Comparison of ENCODE assay signal across 17 cellular contexts in genomic region chr18:32310119-32310518, GRCh38.
DNase-seq lines count a peak whose midpoint lies in the region; ATAC-seq and TF ChIP-seq lines count a peak whose summit lies in the region.
"Had no signal": no experiment of that assay in that cellular context is flagged by ENCODE, and none has a peak within 500 bp of the region (broad histone marks: within the 10 kb centered on the region; RNA-seq: fewer than 3 reads in every experiment).

No MANE protein-coding gene starts in this region.

- H3K27me3 ChIP-seq in breast epithelium (no peaks in the 10 kb centered on the region), esophagus squamous epithelium (no peaks in the 10 kb centered on the region), transverse colon (no peaks in the 10 kb centered on the region), GM23338 (ENCODE audit: insufficient read depth) (no peaks in the 10 kb centered on the region)
- H3K27me3 ChIP-seq: body of pancreas, SJCRH30 had no signal

- H3K4me3 Mint-ChIP-seq in MCF 10A (ENCODE audit: unreplicated experiment) (no peak overlapping the region), GM23338 (no peak overlapping the region)
- no peak overlapping the region for H3K4me3 Mint-ChIP-seq in effector memory CD8-positive, alpha-beta T cell
- H3K4me3 Mint-ChIP-seq: activated CD8-positive, alpha-beta T cell treated with anti-CD3 and anti-CD28 coated beads for 36 hours had no signal

- H3K36me3 Mint-ChIP-seq in MCF 10A (ENCODE audit: insufficient read depth, unreplicated experiment) (peaks cover 10% of the 10 kb centered on the region), GM23338 (ENCODE audit: low read depth) (no peaks in the 10 kb centered on the region)
- H3K36me3 Mint-ChIP-seq in effector memory CD8-positive, alpha-beta T cell (ENCODE audit: insufficient read depth) = no peaks in the 10 kb centered on the region

- H3K27me3 Mint-ChIP-seq in MCF 10A (ENCODE audit: insufficient read depth, unreplicated experiment) (no peaks in the 10 kb centered on the region), GM23338 (ENCODE audit: insufficient read depth, low read depth, poor library complexity) (no peaks in the 10 kb centered on the region)
- H3K27me3 Mint-ChIP-seq in effector memory CD8-positive, alpha-beta T cell = peaks cover 8 to 12% of the 10 kb centered on the region in 2 donors

- H3K4me1 Mint-ChIP-seq in MCF 10A (ENCODE audit: insufficient read depth, unreplicated experiment) (peaks cover 15% of the 10 kb centered on the region), GM23338 (no peaks in the 10 kb centered on the region)
- no peaks in the 10 kb centered on the region for H3K4me1 Mint-ChIP-seq in effector memory CD8-positive, alpha-beta T cell (ENCODE audit: low read depth in 2 of 2)

- ATAC-seq in GM23338 = no peak
- no peak for ATAC-seq in effector memory CD8-positive, alpha-beta T cell (replicated peaks)
- ATAC-seq: activated CD8-positive, alpha-beta T cell treated with anti-CD3 and anti-CD28 coated beads for 36 hours; body of pancreas; left lobe of liver had no signal

- POLR2A ChIA-PET in MCF 10A (lab: Yijun Ruan, JAX) = interaction anchor here (0.8 to 3.2 kb wide), 8 partner anchors 8 to 159 kb away, joined by 3 to 34 read pairs (median 4); partner anchors contain the start of gene GAREM1

- H3K9me3 ChIP-seq in breast epithelium (no peaks in the 10 kb centered on the region), esophagus squamous epithelium (no peaks in the 10 kb centered on the region), mesodermal cell (ENCODE audit: control insufficient read depth, low read length) (no peaks in the 10 kb centered on the region), transverse colon (no peaks in the 10 kb centered on the region)
- H3K9me3 ChIP-seq: body of pancreas, neutrophil, SJCRH30 had no signal

- H3K9me2 ChIP-seq in GM23338 (ENCODE audit: insufficient read depth) = 0 out of 2 replicates have a peak, but pooled peaks cover 3% of the 10 kb centered on the region

- H3K79me2 ChIP-seq in GM23338 (replicated peaks; ENCODE audit: insufficient read depth) = no peaks in the 10 kb centered on the region

- H3K4me1 ChIP-seq in breast epithelium (no peaks in the 10 kb centered on the region), esophagus squamous epithelium (peaks cover 0 to 19% (median 6%) of the 10 kb centered on the region in 3 donors), mesodermal cell (ENCODE audit: control insufficient read depth, insufficient read depth, low read length, poor library complexity, severe bottlenecking) (peaks cover 7% of the 10 kb centered on the region), transverse colon (peaks cover 0 to 14% (median 0%) of the 10 kb centered on the region in 4 donors), GM23338 (ENCODE audit: insufficient read depth) (no peaks in the 10 kb centered on the region)
- H3K4me1 ChIP-seq: body of pancreas, SJCRH30 had no signal

- no peak for TF ChIP-seq CTCF in breast epithelium (IDR thresholded peaks at IDR 0.05)
- no peak for TF ChIP-seq CTCF in MCF 10A (IDR thresholded peaks at IDR 0.05; ENCODE audit: unreplicated experiment)
- TF ChIP-seq CTCF in esophagus squamous epithelium (IDR thresholded peaks at IDR 0.05) = no peak
- TF ChIP-seq CTCF in transverse colon (IDR thresholded peaks at IDR 0.05) = no peak
- TF ChIP-seq CTCF in GM23338 (conservative IDR thresholded peaks at IDR 0.05; ENCODE audit: low read depth in 2 of 2) = no peak

- H3K9me3 Mint-ChIP-seq in MCF 10A (ENCODE audit: unreplicated experiment) = no peaks in the 10 kb centered on the region
- no peaks in the 10 kb centered on the region for H3K9me3 Mint-ChIP-seq in GM23338
- H3K9me3 Mint-ChIP-seq in effector memory CD8-positive, alpha-beta T cell = no peaks in the 10 kb centered on the region
- H3K9me3 Mint-ChIP-seq: activated CD8-positive, alpha-beta T cell treated with anti-CD3 and anti-CD28 coated beads for 36 hours had no signal

- H3K4me3 ChIP-seq in breast epithelium (no peak overlapping the region), esophagus squamous epithelium (no peak overlapping the region), mesodermal cell (ENCODE audit: extremely low read depth, insufficient read depth, low read length, poor library complexity, severe bottlenecking) (no peak overlapping the region), transverse colon (no peak overlapping the region), GM23338 (no peak overlapping the region)
- H3K4me3 ChIP-seq: body of pancreas, SJCRH30 had no signal

- CTCF ChIA-PET in MCF 10A (lab: Yijun Ruan, JAX) = interaction anchor here (1.0 to 1.7 kb wide), 6 partner anchors 16 to 239 kb away, joined by 3 to 6 read pairs (median 3); no protein-coding TSS in a partner anchor

- DNase-seq in breast epithelium (ENCODE audit: low spot score in 2 of 2) = no peak
- no peak for DNase-seq in MCF 10A (ENCODE audit: unreplicated experiment)
- DNase-seq in esophagus squamous epithelium (lab: John Stamatoyannopoulos, UW) = no peak
- DNase-seq in transverse colon = no peak
- no peak for DNase-seq in cortex of kidney (lab: John Stamatoyannopoulos, UW)
- DNase-seq in GM23338 (ENCODE audit: low spot score) = no peak
- DNase-seq in effector memory CD8-positive, alpha-beta T cell = no peak
- DNase-seq: ACHN; activated CD8-positive, alpha-beta T cell treated with anti-CD3 and anti-CD28 coated beads for 36 hours; activated effector memory CD4-positive, alpha-beta T cell treated with Interleukin-2 at 50 U/mL for 16 hours; body of pancreas; NCI-H187 treated with DMSO at 0.1 percent for 48 hours; NK-92 treated with Interleukin-12 subunit alpha and Interleukin-12 subunit beta, amount 100 ng/mL, for 24 hours; SJCRH30 had no signal

- H3F3A ChIP-seq in GM23338 (replicated peaks; ENCODE audit: low read depth) = no peaks in the 10 kb centered on the region

- BruUV-seq in MCF 10A (replicated peaks; lab: Mats Ljungman, UMichigan) = no TSS peak

- H2AFZ ChIP-seq in GM23338 = no peak overlapping the region

- no peak overlapping the region for H3K27ac Mint-ChIP-seq in MCF 10A (ENCODE audit: low read depth, unreplicated experiment)
- H3K27ac Mint-ChIP-seq in GM23338 = no peak overlapping the region
- H3K27ac Mint-ChIP-seq in effector memory CD8-positive, alpha-beta T cell = no peak overlapping the region
- H3K27ac Mint-ChIP-seq: activated CD8-positive, alpha-beta T cell treated with anti-CD3 and anti-CD28 coated beads for 36 hours had no signal

- WGBS in esophagus squamous epithelium, 2 donors = 65 to 77% methylated on average over 5 of the region's 5 CpGs
- 81 to 94% methylated on average over 3 to 5 of the region's 5 CpGs for WGBS in mesodermal cell (ENCODE audit: insufficient coverage in 2 of 2), 2 experiments
- WGBS in transverse colon (ENCODE audit: low coverage in 1 of 2), 2 donors = 57 to 71% methylated on average over 5 of the region's 5 CpGs

- H3K36me3 ChIP-seq in breast epithelium (no peaks in the 10 kb centered on the region), esophagus squamous epithelium (peaks cover 0 to 4% (median 0%) of the 10 kb centered on the region in 3 donors), mesodermal cell (ENCODE audit: control insufficient read depth, insufficient read depth, low read length) (no peaks in the 10 kb centered on the region), transverse colon (no peaks in the 10 kb centered on the region), GM23338 (ENCODE audit: insufficient read depth) (no peaks in the 10 kb centered on the region)
- H3K36me3 ChIP-seq: neutrophil, SJCRH30 had no signal

- intact Hi-C loops in breast epithelium (cut with DNase I; ENCODE audit: low total_unique reads) (no loop called here), MCF 10A (cut with micrococcal nuclease) (no loop called here), esophagus squamous epithelium (cut with DNase I) (no loop called here), transverse colon (cut with DNase I; ENCODE audit: low total_unique reads) (loop anchor here (5.0 kb wide), 1 partner anchor 37 kb away; no protein-coding TSS in a partner anchor)

- peak overlapping the region; percentile 3 to 20 for H3K27ac ChIP-seq in breast epithelium
- peak overlapping the region in 3 of 4 donors; percentile 2 to 40 (median 16) for H3K27ac ChIP-seq in esophagus squamous epithelium
- peak overlapping the region; percentile 57 for H3K27ac ChIP-seq in mesodermal cell (ENCODE audit: low read depth, low read length, severe bottlenecking)
- peak overlapping the region; percentile 49 to 72 (median 70) for H3K27ac ChIP-seq in transverse colon
- H3K27ac ChIP-seq in GM23338 (ENCODE audit: low read depth) = no peak overlapping the region
- H3K27ac ChIP-seq: body of pancreas, neutrophil, SJCRH30 had no signal

- H3K4me2 ChIP-seq in GM23338 = no peak overlapping the region

- TF ChIP-seq POLR2A in breast epithelium (IDR thresholded peaks at IDR 0.05) = no peak
- TF ChIP-seq POLR2A in esophagus squamous epithelium (IDR thresholded peaks at IDR 0.05) = no peak
- TF ChIP-seq POLR2A in transverse colon (IDR thresholded peaks at IDR 0.05) = no peak

- no peak for TF ChIP-seq EP300 in transverse colon (IDR thresholded peaks at IDR 0.05; ENCODE audit: low read depth)

- in situ Hi-C loops in transverse colon (cut with MboI; ENCODE audit: low pct_ligation_motif_present in 1 of 4, low pct_unique_long_range_greater_than_20kb in 1 of 4, low sequenced_read_pairs in 3 of 4) = no loop called here

- H4K20me1 ChIP-seq in GM23338 (replicated peaks; ENCODE audit: insufficient read depth) = no peaks in the 10 kb centered on the region; the same call in 1 of the 2 replicates

TF ChIP-seq in GM23338, 12 proteins besides CTCF, POLR2A, EP300 and RAD21 (continues in another document):
- TF ChIP-seq ZNF331 (CRISPR knock-in tag; IDR thresholded peaks at IDR 0.05; ENCODE audit: low read depth) (no peak), JUNB (IDR thresholded peaks at IDR 0.05; ENCODE audit: unreplicated experiment) (no peak), NANOG (IDR thresholded peaks at IDR 0.05; ENCODE audit: borderline replicate concordance) (no peak)
